Comparison of ENCODE assay signal across 21 cellular contexts in genomic region chr11:3669128-3669527, GRCh38. TPM values are rescaled to one million over a fixed set of nuclear protein-coding genes. Genes with fewer than 3 reads are reported as not detected.
DNase-seq lines count a peak whose midpoint lies in the region; ATAC-seq lines count a peak whose summit lies in the region.
"Had no signal": no experiment of that assay in that cellular context is flagged by ENCODE, and none has a peak within 500 bp of the region (broad histone marks: within the 10 kb centered on the region; RNA-seq: fewer than 3 reads in every experiment).

No MANE protein-coding gene starts in this region.

- no peak overlapping the region for H3K4me3 Mint-ChIP-seq in activated naive CD4-positive, alpha-beta T cell treated with anti-CD3 and anti-CD28 coated beads, Interleukin-2, amount 10 ng/mL, durations not matched to agents 7 days and 5 days
- H3K4me3 Mint-ChIP-seq in activated naive CD4-positive, alpha-beta T cell treated with anti-CD3 and anti-CD28 coated beads for 36 hours: no peak overlapping the region
- no peak overlapping the region for H3K4me3 Mint-ChIP-seq in CD4-positive, alpha-beta memory T cell
- H3K4me3 Mint-ChIP-seq: CD14-positive monocyte had no signal

- CTCF ChIA-PET in activated naive CD4-positive, alpha-beta T cell treated with anti-CD3 and anti-CD28 coated beads, Interleukin-2, amount 10 ng/mL, durations not matched to agents 7 days and 5 days (lab: Charles Lee): interaction anchor here (0.9 to 1.5 kb wide), 2 partner anchors 61 to 140 kb away, joined by 3 read pairs; no protein-coding TSS in a partner anchor
- CTCF ChIA-PET in activated naive CD4-positive, alpha-beta T cell treated with anti-CD3 and anti-CD28 coated beads for 36 hours (lab: Charles Lee): interaction anchor here (0.7 kb wide), 1 partner anchor 60 kb away, joined by 3 read pairs; no protein-coding TSS in a partner anchor
- CTCF ChIA-PET in CD4-positive, alpha-beta memory T cell (lab: Charles Lee; ENCODE audit: partially characterized antibody): no interaction called here

- no peaks in the 10 kb centered on the region for H3K27me3 ChIP-seq in CD4-positive, alpha-beta memory T cell (ENCODE audit: insufficient read depth, low read length)

- peaks cover 35% of the 10 kb centered on the region for H3K36me3 ChIP-seq in CD4-positive, alpha-beta memory T cell (ENCODE audit: insufficient read depth, low read length)

- no peak for ATAC-seq in GM21576 (IDR thresholded peaks at IDR 0.05; ENCODE audit: unreplicated experiment)

- intact Hi-C loops in activated naive CD4-positive, alpha-beta T cell treated with anti-CD3 and anti-CD28 coated beads for 36 hours (cut with micrococcal nuclease): no loop called here
- intact Hi-C loops in CD4-positive, alpha-beta memory T cell (cut with micrococcal nuclease): no loop called here

- H3K9me3 ChIP-seq in CD4-positive, alpha-beta memory T cell (ENCODE audit: control insufficient read depth in 1 of 2, low read length in 2 of 2): no peaks in the 10 kb centered on the region
- H3K9me3 ChIP-seq: HAP-1 had no signal

- H3K4me3 ChIP-seq in CD4-positive, alpha-beta memory T cell (ENCODE audit: low read length in 2 of 2): no peak overlapping the region
- H3K4me3 ChIP-seq: HAP-1 had no signal

- H3K27ac ChIP-seq in CD4-positive, alpha-beta memory T cell (ENCODE audit: low read depth, low read length): no peak overlapping the region

- POLR2A ChIA-PET in CD4-positive, alpha-beta memory T cell (lab: Charles Lee; ENCODE audit: partially characterized antibody): no interaction called here

- H3K9me3 Mint-ChIP-seq in activated naive CD4-positive, alpha-beta T cell treated with anti-CD3 and anti-CD28 coated beads, Interleukin-2, amount 10 ng/mL, durations not matched to agents 7 days and 5 days: no peaks in the 10 kb centered on the region
- H3K9me3 Mint-ChIP-seq in activated naive CD4-positive, alpha-beta T cell treated with anti-CD3 and anti-CD28 coated beads for 36 hours: no peaks in the 10 kb centered on the region
- peaks cover 0 to 1% (median 0%) of the 10 kb centered on the region in 8 donors for H3K9me3 Mint-ChIP-seq in CD4-positive, alpha-beta memory T cell

- H3K27ac Mint-ChIP-seq in activated naive CD4-positive, alpha-beta T cell treated with anti-CD3 and anti-CD28 coated beads, Interleukin-2, amount 10 ng/mL, durations not matched to agents 7 days and 5 days: peak overlapping the region; percentile 73
- H3K27ac Mint-ChIP-seq in activated naive CD4-positive, alpha-beta T cell treated with anti-CD3 and anti-CD28 coated beads for 36 hours: no peak overlapping the region
- H3K27ac Mint-ChIP-seq in CD4-positive, alpha-beta memory T cell: peak overlapping the region in 4 of 7 donors; percentile 9 to 53 (median 38)

- peaks cover 29% of the 10 kb centered on the region for H3K36me3 Mint-ChIP-seq in activated naive CD4-positive, alpha-beta T cell treated with anti-CD3 and anti-CD28 coated beads, Interleukin-2, amount 10 ng/mL, durations not matched to agents 7 days and 5 days
- H3K36me3 Mint-ChIP-seq in activated naive CD4-positive, alpha-beta T cell treated with anti-CD3 and anti-CD28 coated beads for 36 hours (ENCODE audit: low read depth): peaks cover 27% of the 10 kb centered on the region
- H3K36me3 Mint-ChIP-seq in CD4-positive, alpha-beta memory T cell: peaks cover 76% of the 10 kb centered on the region in 2 donors

- no peak for DNase-seq in activated naive CD4-positive, alpha-beta T cell treated with anti-CD3 and anti-CD28 coated beads, Interleukin-2, amount 10 ng/mL, durations not matched to agents 7 days and 5 days
- DNase-seq in activated naive CD4-positive, alpha-beta T cell treated with anti-CD3 and anti-CD28 coated beads for 36 hours: no peak
- no peak for DNase-seq in CD4-positive, alpha-beta memory T cell
- DNase-seq in islet precursor cell (peak; percentile 37), NCI-H226 (no peak)
- DNase-seq: 8988T; DMS 273 treated with DMSO at 0.1 percent for 48 hours; DND-41; KG1; NCI-H1105 treated with DMSO at 0.1 percent for 48 hours; NCI-H1694 treated with DMSO at 0.1 percent for 48 hours; NCI-H510A; NCI-H748 treated with DMSO at 0.1 percent for 48 hours; NK-92 treated with Interleukin-12 subunit alpha and Interleukin-12 subunit beta, amount 100 ng/mL, for 24 hours; SHP77 treated with DMSO at 0.1 percent for 48 hours had no signal

- H3K4me1 Mint-ChIP-seq in activated naive CD4-positive, alpha-beta T cell treated with anti-CD3 and anti-CD28 coated beads, Interleukin-2, amount 10 ng/mL, durations not matched to agents 7 days and 5 days: no peaks in the 10 kb centered on the region
- no peaks in the 10 kb centered on the region for H3K4me1 Mint-ChIP-seq in activated naive CD4-positive, alpha-beta T cell treated with anti-CD3 and anti-CD28 coated beads for 36 hours (ENCODE audit: low read depth)
- no peaks in the 10 kb centered on the region for H3K4me1 Mint-ChIP-seq in CD4-positive, alpha-beta memory T cell

- no peaks in the 10 kb centered on the region for H3K27me3 Mint-ChIP-seq in activated naive CD4-positive, alpha-beta T cell treated with anti-CD3 and anti-CD28 coated beads, Interleukin-2, amount 10 ng/mL, durations not matched to agents 7 days and 5 days
- no peaks in the 10 kb centered on the region for H3K27me3 Mint-ChIP-seq in activated naive CD4-positive, alpha-beta T cell treated with anti-CD3 and anti-CD28 coated beads for 36 hours (ENCODE audit: low read depth)
- no peaks in the 10 kb centered on the region for H3K27me3 Mint-ChIP-seq in CD4-positive, alpha-beta memory T cell

- H3K4me1 ChIP-seq in CD4-positive, alpha-beta memory T cell (ENCODE audit: insufficient read depth, low read length): no peaks in the 10 kb centered on the region
- H3K4me1 ChIP-seq: HAP-1 had no signal

RNA-seq across cellular contexts. Expression of gene CHRNA10, which starts 2.1 kb away (rescaled TPM):
- total RNA-seq in activated naive CD4-positive, alpha-beta T cell treated with anti-CD3 and anti-CD28 coated beads for 36 hours: under 1 TPM; 0.26 to 0.44 TPM
- total RNA-seq in CD4-positive, alpha-beta memory T cell: 1 to 10 TPM; 4.6 to 5.5 TPM
- polyA plus RNA-seq in CD4-positive, alpha-beta memory T cell: under 1 TPM in 1 of 2 donors, not detected in 1; 0.11 TPM
- polyA plus RNA-seq: CD14-positive monocyte had no signal

RNA-seq across cellular contexts. Expression of gene ART1, which starts 24.2 kb away (rescaled TPM):
- total RNA-seq in activated naive CD4-positive, alpha-beta T cell treated with anti-CD3 and anti-CD28 coated beads for 36 hours: not detected
- not detected for total RNA-seq in CD4-positive, alpha-beta memory T cell
- not detected for polyA plus RNA-seq in CD4-positive, alpha-beta memory T cell
- total RNA-seq: G401, OCI-LY7 had no signal
- polyA plus RNA-seq: AG04450, CD14-positive monocyte had no signal

RNA-seq across cellular contexts. Expression of gene ART5, which starts 27.3 kb away (rescaled TPM):
- not detected for total RNA-seq in activated naive CD4-positive, alpha-beta T cell treated with anti-CD3 and anti-CD28 coated beads for 36 hours
- total RNA-seq in CD4-positive, alpha-beta memory T cell: not detected
- not detected for polyA plus RNA-seq in CD4-positive, alpha-beta memory T cell
- total RNA-seq: OCI-LY7 had no signal
- polyA plus RNA-seq: CD14-positive monocyte had no signal
